Comparison of ENCODE assay signal across 13 cellular contexts in genomic region chr17:19019041-19019941, GRCh38. TPM values are rescaled to one million over a fixed set of nuclear protein-coding genes. Genes with fewer than 3 reads are reported as not detected.
DNase-seq lines count a peak whose midpoint lies in the region; ATAC-seq and TF ChIP-seq lines count a peak whose summit lies in the region.
"Had no signal": no experiment of that assay in that cellular context is flagged by ENCODE, and none has a peak within 500 bp of the region (broad histone marks: within the 10 kb centered on the region; RNA-seq: fewer than 3 reads in every experiment).

No MANE protein-coding gene starts in this region.

- H3K9me3 Mint-ChIP-seq in activated T-cell treated with anti-CD3 and anti-CD28 coated beads, Interleukin-2, amount 50 U/mL, for 24 hours = no peaks in the 10 kb centered on the region
- no peaks in the 10 kb centered on the region for H3K9me3 Mint-ChIP-seq in activated T-cell treated with anti-CD3 and anti-CD28 coated beads, Interleukin-2, amount 50 U/mL, for 72 hours
- H3K9me3 Mint-ChIP-seq in IgD-negative memory B cell (no peaks in the 10 kb centered on the region), endodermal cell (no peaks in the 10 kb centered on the region)
- H3K9me3 Mint-ChIP-seq in stimulated activated effector memory CD8-positive, alpha-beta T cell treated with anti-CD3 and anti-CD28 coated beads, Interleukin-12 subunit alpha, Interleukin-12 subunit beta, amount 100 ng/mL, for 72 hours = no peaks in the 10 kb centered on the region
- H3K9me3 Mint-ChIP-seq in activated CD8-positive, alpha-beta memory T cell treated with anti-CD3 and anti-CD28 coated beads, Interleukin-2, amount 10 ng/mL, durations not matched to agents 7 days and 5 days (ENCODE audit: low read depth) = no peaks in the 10 kb centered on the region

- DNase-seq in activated T-cell treated with anti-CD3 and anti-CD28 coated beads, Interleukin-2, amount 50 U/mL, for 24 hours = no peak
- no peak for DNase-seq in activated T-cell treated with anti-CD3 and anti-CD28 coated beads, Interleukin-2, amount 50 U/mL, for 72 hours
- no peak for DNase-seq in endodermal cell
- no peak for DNase-seq in stimulated activated effector memory CD8-positive, alpha-beta T cell treated with anti-CD3 and anti-CD28 coated beads, Interleukin-12 subunit alpha, Interleukin-12 subunit beta, amount 100 ng/mL, for 72 hours (ENCODE audit: low spot score in 2 of 2)
- no peak for DNase-seq in Karpas-422
- DNase-seq in activated CD8-positive, alpha-beta memory T cell treated with anti-CD3 and anti-CD28 coated beads, Interleukin-2, amount 10 ng/mL, durations not matched to agents 7 days and 5 days = no peak
- DNase-seq: activated gamma-delta T cell, hippocampal formation, MG63, ovary, SW 1271 had no signal

- 86 to 90% methylated on average over 14 to 27 of the region's 27 CpGs for WGBS in endodermal cell (ENCODE audit: insufficient coverage in 1 of 2, insufficient read length in 1 of 2), 2 experiments

- H3K4me1 Mint-ChIP-seq in activated T-cell treated with anti-CD3 and anti-CD28 coated beads, Interleukin-2, amount 50 U/mL, for 24 hours (ENCODE audit: low read depth) = peaks cover 8% of the 10 kb centered on the region
- H3K4me1 Mint-ChIP-seq in activated T-cell treated with anti-CD3 and anti-CD28 coated beads, Interleukin-2, amount 50 U/mL, for 72 hours (ENCODE audit: low read depth) = peaks cover 7% of the 10 kb centered on the region
- peaks cover 10 to 15% (median 13%) of the 10 kb centered on the region in 3 donors for H3K4me1 Mint-ChIP-seq in IgD-negative memory B cell
- peaks cover 5% of the 10 kb centered on the region for H3K4me1 Mint-ChIP-seq in endodermal cell
- peaks cover 6% of the 10 kb centered on the region for H3K4me1 Mint-ChIP-seq in stimulated activated effector memory CD8-positive, alpha-beta T cell treated with anti-CD3 and anti-CD28 coated beads, Interleukin-12 subunit alpha, Interleukin-12 subunit beta, amount 100 ng/mL, for 72 hours
- peaks cover 7% of the 10 kb centered on the region for H3K4me1 Mint-ChIP-seq in activated CD8-positive, alpha-beta memory T cell treated with anti-CD3 and anti-CD28 coated beads, Interleukin-2, amount 10 ng/mL, durations not matched to agents 7 days and 5 days

- no peak overlapping the region for H3K4me3 Mint-ChIP-seq in activated T-cell treated with anti-CD3 and anti-CD28 coated beads, Interleukin-2, amount 50 U/mL, for 24 hours
- H3K4me3 Mint-ChIP-seq in activated T-cell treated with anti-CD3 and anti-CD28 coated beads, Interleukin-2, amount 50 U/mL, for 72 hours = no peak overlapping the region
- H3K4me3 Mint-ChIP-seq in IgD-negative memory B cell = peak overlapping the region in 1 of 4 donors; percentile 29
- no peak overlapping the region for H3K4me3 Mint-ChIP-seq in endodermal cell
- H3K4me3 Mint-ChIP-seq in stimulated activated effector memory CD8-positive, alpha-beta T cell treated with anti-CD3 and anti-CD28 coated beads, Interleukin-12 subunit alpha, Interleukin-12 subunit beta, amount 100 ng/mL, for 72 hours = no peak overlapping the region
- no peak overlapping the region for H3K4me3 Mint-ChIP-seq in activated CD8-positive, alpha-beta memory T cell treated with anti-CD3 and anti-CD28 coated beads, Interleukin-2, amount 10 ng/mL, durations not matched to agents 7 days and 5 days

- CTCF ChIA-PET in activated CD8-positive, alpha-beta memory T cell treated with anti-CD3 and anti-CD28 coated beads, Interleukin-2, amount 10 ng/mL, durations not matched to agents 7 days and 5 days (lab: Charles Lee) = no interaction called here

- H3K4me3 ChIP-seq in endodermal cell (ENCODE audit: low read length) (no peak overlapping the region), Karpas-422 (ENCODE audit: low read length) (no peak overlapping the region)
- H3K4me3 ChIP-seq: MG63, ovary had no signal

- H3K4me1 ChIP-seq in endodermal cell (ENCODE audit: control insufficient read depth, insufficient read depth, low read length) (no peaks in the 10 kb centered on the region), Karpas-422 (ENCODE audit: low read length) (peaks cover 6% of the 10 kb centered on the region; the same call in 1 of the 2 replicates)

- no peaks in the 10 kb centered on the region for H3K79me2 ChIP-seq in Karpas-422 (ENCODE audit: low read length)

- H3K9me2 ChIP-seq in Karpas-422 (replicated peaks; ENCODE audit: insufficient read depth, low read length) = no peaks in the 10 kb centered on the region

- no peak overlapping the region for H3K4me2 ChIP-seq in Karpas-422 (ENCODE audit: low read depth, low read length, poor library complexity, severe bottlenecking)

- no peak for TF ChIP-seq CTCF in endodermal cell (conservative IDR thresholded peaks at IDR 0.05)

- no peaks in the 10 kb centered on the region for H4K20me1 ChIP-seq in Karpas-422 (ENCODE audit: insufficient read depth, low read depth, low read length)

- ATAC-seq in activated T-cell treated with anti-CD3 and anti-CD28 coated beads, Interleukin-2, amount 50 U/mL, for 72 hours (replicated peaks in 1 of 2) = no peak
- no peak for ATAC-seq in stimulated activated effector memory CD8-positive, alpha-beta T cell treated with anti-CD3 and anti-CD28 coated beads, Interleukin-12 subunit alpha, Interleukin-12 subunit beta, amount 100 ng/mL, for 72 hours
- no peak for ATAC-seq in HG03520 (IDR thresholded peaks at IDR 0.05; ENCODE audit: unreplicated experiment)
- no peak for ATAC-seq in activated CD8-positive, alpha-beta memory T cell treated with anti-CD3 and anti-CD28 coated beads, Interleukin-2, amount 10 ng/mL, durations not matched to agents 7 days and 5 days

- peaks cover 21% of the 10 kb centered on the region for H3K36me3 Mint-ChIP-seq in activated T-cell treated with anti-CD3 and anti-CD28 coated beads, Interleukin-2, amount 50 U/mL, for 24 hours (ENCODE audit: low read depth)
- peaks cover 0 to 3% of the 10 kb centered on the region in 2 donors for H3K36me3 Mint-ChIP-seq in activated T-cell treated with anti-CD3 and anti-CD28 coated beads, Interleukin-2, amount 50 U/mL, for 72 hours (ENCODE audit: insufficient read depth in 2 of 2)
- H3K36me3 Mint-ChIP-seq in IgD-negative memory B cell (peaks cover 3% of the 10 kb centered on the region), endodermal cell (ENCODE audit: low read depth) (no peaks in the 10 kb centered on the region)
- peaks cover 5% of the 10 kb centered on the region for H3K36me3 Mint-ChIP-seq in stimulated activated effector memory CD8-positive, alpha-beta T cell treated with anti-CD3 and anti-CD28 coated beads, Interleukin-12 subunit alpha, Interleukin-12 subunit beta, amount 100 ng/mL, for 72 hours
- H3K36me3 Mint-ChIP-seq in activated CD8-positive, alpha-beta memory T cell treated with anti-CD3 and anti-CD28 coated beads, Interleukin-2, amount 10 ng/mL, durations not matched to agents 7 days and 5 days = no peaks in the 10 kb centered on the region

- no peak overlapping the region for H3K9ac ChIP-seq in endodermal cell (ENCODE audit: extremely low read depth, low read length, poor library complexity, severe bottlenecking)
- H3K9ac ChIP-seq in Karpas-422 (ENCODE audit: low read length) = no peak overlapping the region

- H3K27me3 Mint-ChIP-seq in activated T-cell treated with anti-CD3 and anti-CD28 coated beads, Interleukin-2, amount 50 U/mL, for 24 hours = no peaks in the 10 kb centered on the region
- no peaks in the 10 kb centered on the region for H3K27me3 Mint-ChIP-seq in activated T-cell treated with anti-CD3 and anti-CD28 coated beads, Interleukin-2, amount 50 U/mL, for 72 hours (ENCODE audit: low read depth)
- H3K27me3 Mint-ChIP-seq in IgD-negative memory B cell (no peaks in the 10 kb centered on the region), endodermal cell (ENCODE audit: insufficient read depth) (no peaks in the 10 kb centered on the region)
- no peaks in the 10 kb centered on the region for H3K27me3 Mint-ChIP-seq in activated CD8-positive, alpha-beta memory T cell treated with anti-CD3 and anti-CD28 coated beads, Interleukin-2, amount 10 ng/mL, durations not matched to agents 7 days and 5 days

- no peak overlapping the region for H2AFZ ChIP-seq in Karpas-422 (ENCODE audit: low read length)

- H3K9me3 ChIP-seq in endodermal cell (ENCODE audit: control insufficient read depth, low read length) (no peaks in the 10 kb centered on the region), Karpas-422 (ENCODE audit: low read length) (no peaks in the 10 kb centered on the region)
- H3K9me3 ChIP-seq: MG63, ovary had no signal

- peak overlapping the region; percentile 26 for H3K27ac Mint-ChIP-seq in activated T-cell treated with anti-CD3 and anti-CD28 coated beads, Interleukin-2, amount 50 U/mL, for 24 hours
- H3K27ac Mint-ChIP-seq in activated T-cell treated with anti-CD3 and anti-CD28 coated beads, Interleukin-2, amount 50 U/mL, for 72 hours = no peak overlapping the region
- H3K27ac Mint-ChIP-seq in IgD-negative memory B cell (peak overlapping the region; percentile 35 to 81 (median 40)), endodermal cell (peak overlapping the region; percentile 19)
- H3K27ac Mint-ChIP-seq in stimulated activated effector memory CD8-positive, alpha-beta T cell treated with anti-CD3 and anti-CD28 coated beads, Interleukin-12 subunit alpha, Interleukin-12 subunit beta, amount 100 ng/mL, for 72 hours = peak overlapping the region; percentile 21
- H3K27ac Mint-ChIP-seq in activated CD8-positive, alpha-beta memory T cell treated with anti-CD3 and anti-CD28 coated beads, Interleukin-2, amount 10 ng/mL, durations not matched to agents 7 days and 5 days = no peak overlapping the region

- H3K36me3 ChIP-seq in endodermal cell (ENCODE audit: control insufficient read depth, insufficient read depth, low read length) = no peaks in the 10 kb centered on the region
- H3K36me3 ChIP-seq in Karpas-422 (ENCODE audit: insufficient read depth, low read length) = no peaks in the 10 kb centered on the region
- H3K36me3 ChIP-seq: MG63, ovary had no signal

- no peaks in the 10 kb centered on the region for H3K27me3 ChIP-seq in endodermal cell (ENCODE audit: control insufficient read depth, insufficient read depth, low read length, poor library complexity, severe bottlenecking)
- no peaks in the 10 kb centered on the region for H3K27me3 ChIP-seq in Karpas-422 (ENCODE audit: low read length)
- H3K27me3 ChIP-seq: MG63, ovary had no signal

- no peak overlapping the region for H3K27ac ChIP-seq in endodermal cell (ENCODE audit: low read depth, low read length)
- H3K27ac ChIP-seq in Karpas-422 (ENCODE audit: low read length) = no peak overlapping the region
- H3K27ac ChIP-seq: ovary had no signal

RNA-seq across cellular contexts. Expression of gene FAM83G, which starts 14.7 kb away (rescaled TPM):
- 10 to 100 TPM; 10.9 to 11.3 TPM for total RNA-seq in activated T-cell treated with anti-CD3 and anti-CD28 coated beads, Interleukin-2, amount 50 U/mL, for 72 hours
- polyA plus RNA-seq in IgD-negative memory B cell = 6.8 TPM
- 10 to 100 TPM; 24.2 to 27.0 TPM for total RNA-seq in endodermal cell
- polyA plus RNA-seq in endodermal cell (2013, experiment 1 of 2) = 6.2 TPM
- 6.5 TPM for polyA plus RNA-seq in endodermal cell (2013, experiment 2 of 2)
- 9.2 and 22.9 TPM in 2 replicates for total RNA-seq in Karpas-422 (2014; rRNA removed; shearing (Covaris generic); ENCODE audit: low replicate concordance)
- 1 to 10 TPM; 4.7 to 4.8 TPM for total RNA-seq in activated CD8-positive, alpha-beta memory T cell treated with anti-CD3 and anti-CD28 coated beads, Interleukin-2, amount 10 ng/mL, durations not matched to agents 7 days and 5 days

RNA-seq across cellular contexts. Expression of gene GRAP, which starts 27.5 kb away (rescaled TPM):
- 10 to 100 TPM in 1 of 2 donors, 1 to 10 TPM in 1; 9.7 to 15.9 TPM for total RNA-seq in activated T-cell treated with anti-CD3 and anti-CD28 coated beads, Interleukin-2, amount 50 U/mL, for 72 hours
- 123 TPM for polyA plus RNA-seq in IgD-negative memory B cell
- under 1 TPM in 1 of 2 donors, not detected in 1; 0.15 TPM for total RNA-seq in endodermal cell
- polyA plus RNA-seq in endodermal cell (2013, experiment 1 of 2) = 1.1 TPM
- 0.33 TPM for polyA plus RNA-seq in endodermal cell (2013, experiment 2 of 2)
- 17.6 and 29.9 TPM in 2 replicates for total RNA-seq in Karpas-422 (2014; rRNA removed; shearing (Covaris generic); ENCODE audit: low replicate concordance)
- 10 to 100 TPM in 1 of 2 experiments, 1 to 10 TPM in 1; 9.7 to 10.4 TPM for total RNA-seq in activated CD8-positive, alpha-beta memory T cell treated with anti-CD3 and anti-CD28 coated beads, Interleukin-2, amount 10 ng/mL, durations not matched to agents 7 days and 5 days

Comparison
In these comparisons a context has a peak if more than half of its experiments do, and no peak if none do; other contexts are left out.
1. H3K27ac Mint-ChIP-seq: peak in activated T-cell treated with anti-CD3 and anti-CD28 coated beads, Interleukin-2, amount 50 U/mL, for 24 hours (single experiment), IgD-negative memory B cell (3 of 3), endodermal cell (single experiment) and stimulated activated effector memory CD8-positive, alpha-beta T cell treated with anti-CD3 and anti-CD28 coated beads, Interleukin-12 subunit alpha, Interleukin-12 subunit beta, amount 100 ng/mL, for 72 hours (single experiment); none in activated T-cell treated with anti-CD3 and anti-CD28 coated beads, Interleukin-2, amount 50 U/mL, for 72 hours (single experiment) and activated CD8-positive, alpha-beta memory T cell treated with anti-CD3 and anti-CD28 coated beads, Interleukin-2, amount 10 ng/mL, durations not matched to agents 7 days and 5 days (single experiment).
2. RNA of gene GRAP, which starts 27.5 kb away (total RNA-seq): 17.6 to 29.9 TPM in Karpas-422, 9.7 to 15.9 TPM in activated T-cell treated with anti-CD3 and anti-CD28 coated beads, Interleukin-2, amount 50 U/mL, for 72 hours and 9.7 to 10.4 TPM in activated CD8-positive, alpha-beta memory T cell treated with anti-CD3 and anti-CD28 coated beads, Interleukin-2, amount 10 ng/mL, durations not matched to agents 7 days and 5 days; 0.15 TPM in endodermal cell; every median in the first group is over 4 times any median in the second.